ENCODE assay signal across 11 cellular contexts in the genomic region with DNA sequence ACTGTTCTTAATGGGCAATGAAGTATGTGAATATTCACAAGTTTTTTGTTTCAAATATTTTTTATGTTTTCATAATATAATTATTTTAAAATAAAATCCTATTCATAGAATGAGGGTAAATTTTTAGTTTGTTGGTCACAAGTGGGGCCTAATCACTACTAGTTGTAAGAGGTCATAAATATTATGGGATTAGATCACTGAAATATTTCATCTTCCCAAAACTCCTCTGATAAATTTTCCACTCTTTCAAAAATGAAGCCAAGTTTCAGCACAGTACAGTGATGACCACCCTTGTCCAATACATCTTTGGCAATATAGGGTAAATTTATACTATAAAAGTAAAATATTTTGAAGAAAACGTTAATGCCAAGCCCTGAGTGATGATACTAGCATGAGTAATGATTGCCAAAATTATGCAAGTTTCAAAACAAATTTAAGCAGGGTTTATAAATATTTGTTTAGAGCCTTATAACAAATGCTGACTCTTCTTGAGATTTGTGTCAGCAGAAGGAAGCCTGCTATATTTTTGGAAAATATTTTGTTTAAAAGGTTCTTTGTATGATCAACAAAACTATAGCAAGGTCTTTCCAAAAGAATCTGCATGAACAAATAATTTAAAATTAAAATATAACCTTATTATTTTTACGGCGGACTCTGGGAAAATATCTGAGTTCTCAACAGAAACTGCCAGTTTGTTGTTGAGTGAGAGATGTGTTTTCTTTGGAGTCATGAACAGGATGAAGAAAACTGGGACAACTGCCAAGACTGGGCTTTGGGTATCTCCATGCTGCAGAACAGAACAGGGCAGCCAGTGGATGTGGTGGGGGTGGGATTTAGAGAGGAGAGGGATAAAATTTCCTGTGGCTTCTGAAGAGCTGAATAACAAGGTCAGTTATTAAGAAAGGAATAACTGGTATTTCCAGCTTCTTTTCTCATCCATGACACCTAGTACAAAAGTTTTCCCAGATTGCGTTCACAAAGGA. TPM values are rescaled to one million over a fixed set of nuclear protein-coding genes. Genes with fewer than 3 reads are reported as not detected.
DNase-seq lines count a peak whose midpoint lies in the region; ATAC-seq, FAIRE-seq and TF ChIP-seq lines count a peak whose summit lies in the region.
"Had no signal": no experiment of that assay in that cellular context is flagged by ENCODE, and none has a peak within 500 bp of the region (broad histone marks: within the 10 kb centered on the region; RNA-seq: fewer than 3 reads in every experiment).

No MANE protein-coding gene starts in this region.

- H3K79me2 ChIP-seq in HepG2 (ENCODE audit: insufficient read depth, low read length), result peaks cover 5% of the 10 kb centered on the region

- H3K9me3 ChIP-seq in body of pancreas (no peaks in the 10 kb centered on the region), HepG2 (ENCODE audit: low read length) (no peaks in the 10 kb centered on the region), WERI-Rb-1 (ENCODE audit: severe bottlenecking) (no peaks in the 10 kb centered on the region)

- H3K4me1 ChIP-seq in body of pancreas (peaks cover 72% of the 10 kb centered on the region), HepG2 (ENCODE audit: insufficient read depth, low read length) (peaks cover 98% of the 10 kb centered on the region)

- H3K36me3 Mint-ChIP-seq in endothelial cell (ENCODE audit: low read depth, unreplicated experiment), result no peaks in the 10 kb centered on the region
- H3K36me3 Mint-ChIP-seq: CD14-positive monocyte had no signal

- no peak for FAIRE-seq in HepG2 (lab: Jason Lieb, UNC)

- in situ Hi-C loops in HepG2 (cut with HindIII; ENCODE audit: extremely low pct_ligation_motif_present, low pct_unique_long_range_greater_than_20kb), result loop anchor here (5.0 kb wide), 1 partner anchor 82 kb away; no protein-coding TSS in a partner anchor

- no peak overlapping the region for H3K4me3 ChIP-seq in body of pancreas
- no peak overlapping the region for H3K4me3 ChIP-seq in HepG2 (replicated peaks in 1 of 3; ENCODE audit: insufficient read depth in 1 of 3, low read depth in 2 of 3, low read length in 3 of 3)
- H3K4me3 ChIP-seq in WERI-Rb-1 (ENCODE audit: low read depth, low read length), result no peak overlapping the region

- H3K4me3 Mint-ChIP-seq in endothelial cell (ENCODE audit: unreplicated experiment), result no peak overlapping the region
- H3K4me3 Mint-ChIP-seq: CD14-positive monocyte had no signal

- H3K27me3 ChIP-seq in body of pancreas (no peaks in the 10 kb centered on the region), HepG2 (ENCODE audit: control insufficient read depth in 1 of 2, insufficient read depth in 2 of 2, low read length in 2 of 2) (no peaks in the 10 kb centered on the region), WERI-Rb-1 (ENCODE audit: insufficient read depth, low read depth, severe bottlenecking) (no peaks in the 10 kb centered on the region)

- no peak overlapping the region for H3K27ac Mint-ChIP-seq in endothelial cell (ENCODE audit: unreplicated experiment)

- no peaks in the 10 kb centered on the region for H3K9me3 Mint-ChIP-seq in endothelial cell (ENCODE audit: unreplicated experiment)
- H3K9me3 Mint-ChIP-seq: CD14-positive monocyte had no signal

- intact Hi-C loops in body of pancreas (cut with DNase I), result loop anchor here (10.0 kb wide), 1 partner anchor 89 kb away; no protein-coding TSS in a partner anchor
- intact Hi-C loops in HepG2 (cut with micrococcal nuclease; ENCODE audit: unreplicated experiment), result no loop called here

- TF ChIP-seq POLR2A in body of pancreas (IDR thresholded peaks at IDR 0.05), result no peak
- TF ChIP-seq POLR2A in HepG2 (IDR thresholded peaks at IDR 0.05; ENCODE audit: insufficient read depth in 1 of 2, low read depth in 2 of 2, low read length in 2 of 2), result no peak

- TF ChIP-seq CTCF in C4-2B (conservative IDR thresholded peaks at IDR 0.05) (no peak), body of pancreas (IDR thresholded peaks at IDR 0.05) (no peak), HepG2 (CRISPR knock-in tag; IDR thresholded peaks at IDR 0.05) (no peak), endothelial cell (IDR thresholded peaks at IDR 0.05; ENCODE audit: unreplicated experiment) (no peak), WERI-Rb-1 (IDR thresholded peaks at IDR 0.05; ENCODE audit: low read depth, low read length) (no peak)

- no peak overlapping the region for H2AFZ ChIP-seq in HepG2 (ENCODE audit: low read length)

- H3K27ac ChIP-seq in C4-2B (peak overlapping the region; percentile 99), body of pancreas (peak overlapping the region; percentile 46 to 67 (median 60)), HepG2 (ENCODE audit: extremely low read length, insufficient read depth, low read length) (peak overlapping the region; percentile 43), WERI-Rb-1 (no peak overlapping the region)

- TF ChIP-seq EP300 in HepG2 (IDR thresholded peaks at IDR 0.05; ENCODE audit: low read depth in 2 of 2, low read length in 2 of 2) (no peak), HepG2 (CRISPR knock-in tag; IDR thresholded peaks at IDR 0.05; ENCODE audit: borderline replicate concordance) (no peak)

- no TSS peak for BruUV-seq in HepG2 (replicated peaks; lab: Mats Ljungman, UMichigan)

- TF ChIP-seq RAD21 in HepG2 (CRISPR knock-in tag; IDR thresholded peaks at IDR 0.05), result no peak

- CTCF ChIA-PET in HepG2 (lab: Yijun Ruan, JAX; ENCODE audit: low intra/inter-chr PET ratio, low total read pairs), result interaction anchor here (1.9 kb wide), 1 partner anchor 85 kb away, joined by 4 read pairs; no protein-coding TSS in a partner anchor

- H3K9ac ChIP-seq in HepG2 (ENCODE audit: insufficient read depth, low read depth, low read length), result no peak overlapping the region

- POLR2A ChIA-PET in HepG2 (lab: Yijun Ruan, JAX), result interaction anchor here (0.7 to 1.2 kb wide), 5 partner anchors 8 to 27 kb away, joined by 3 to 5 read pairs (median 3); a partner anchor contains a TSS

- WGBS in body of pancreas, 2 donors, result 13 to 30% methylated on average over 4 of the region's 4 CpGs
- 71% methylated on average over 4 of the region's 4 CpGs for WGBS in HepG2 (ENCODE audit: low lambda C conversion rate)

- ATAC-seq in body of pancreas (peak; percentile 28), HepG2 (no peak), HG02678 (IDR thresholded peaks at IDR 0.05; ENCODE audit: unreplicated experiment) (no peak)

- H3K4me2 ChIP-seq in HepG2 (ENCODE audit: low read depth, low read length), result peak overlapping the region; percentile 2; the same call in 1 of the 2 replicates

- DNase-seq in NCI-H1105 treated with DMSO at 0.1 percent for 48 hours (lab: John Stamatoyannopoulos, UW), result peak; percentile 55
- peak; percentile 62 to 73 (median 68) for DNase-seq in body of pancreas
- DNase-seq in HepG2 (ENCODE audit: low spot score), result peak; percentile 63
- DNase-seq in endothelial cell (ENCODE audit: low spot score), result no peak
- no peak for DNase-seq in NCI-H1436 treated with DMSO at 0.1 percent for 48 hours (lab: John Stamatoyannopoulos, UW)
- DNase-seq in WERI-Rb-1, result no peak
- DNase-seq: glutamatergic neuron, MM.1S had no signal

- H3K27me3 Mint-ChIP-seq in endothelial cell (ENCODE audit: unreplicated experiment), result peaks cover 2% of the 10 kb centered on the region

- H3K36me3 ChIP-seq in body of pancreas (replicated peaks in 1 of 2; ENCODE audit: insufficient read depth in 1 of 2, low read depth in 2 of 2) (no peaks in the 10 kb centered on the region), HepG2 (replicated peaks in 1 of 2; ENCODE audit: control insufficient read depth in 1 of 2, insufficient read depth in 2 of 2, low read length in 2 of 2) (no peaks in the 10 kb centered on the region), WERI-Rb-1 (no peaks in the 10 kb centered on the region)

- H3K4me1 Mint-ChIP-seq in endothelial cell (ENCODE audit: unreplicated experiment), result peaks cover 7% of the 10 kb centered on the region

- H4K20me1 ChIP-seq in HepG2 (ENCODE audit: insufficient read depth, low read length), result no peaks in the 10 kb centered on the region

TF ChIP-seq in HepG2, 621 proteins besides CTCF, POLR2A, EP300 and RAD21 (continues in another document):
- TF ChIP-seq ERF (CRISPR knock-in tag; IDR thresholded peaks at IDR 0.05) (0 out of 2 replicates have a peak, but pooled peaks have one; percentile 5), TAF15 (IDR thresholded peaks at IDR 0.05; ENCODE audit: low read depth, low read length, poor library complexity, severe bottlenecking) (no peak)

RNA-seq across cellular contexts. Expression of a gene that starts 17.9 kb away (rescaled TPM):
- 100 to 1,000 TPM; 104 to 168 TPM for total RNA-seq in body of pancreas
- 226 and 431 TPM in 2 replicates for total RNA-seq in HepG2 (2016; rRNA removed; fragmentation: Illumina TruSeq; extraction: Trizol)
- 208 and 219 TPM in 2 replicates for total RNA-seq in HepG2 (2016; cell fraction: cytosol; rRNA removed; fragmentation: Illumina TruSeq; extraction: Trizol; ENCODE audit: low read depth)
- total RNA-seq in HepG2 (2016; cell fraction: insoluble cytoplasmic fraction; rRNA removed; fragmentation: Illumina TruSeq; extraction: Trizol), result 231 and 434 TPM in 2 replicates
- total RNA-seq in HepG2 (2016; cell fraction: membrane; rRNA removed; fragmentation: Illumina TruSeq; extraction: Trizol), result 245 and 253 TPM in 2 replicates
- 420 and 443 TPM in 2 replicates for total RNA-seq in HepG2 (2016; cell fraction: nucleus; rRNA removed; fragmentation: Illumina TruSeq; extraction: Trizol)
- 1,198 and 1,359 TPM in 2 replicates for polyA plus RNA-seq in HepG2 (2011; rRNA removed)
- polyA plus RNA-seq in HepG2 (2011; cell fraction: cytosol; rRNA removed), result 1,424 and 1,669 TPM in 2 replicates
- polyA plus RNA-seq in HepG2 (2011; cell fraction: nucleus; rRNA removed), result 327 and 438 TPM in 2 replicates
- polyA plus RNA-seq in HepG2 (2012), result 451 and 486 TPM in 2 replicates
- polyA plus RNA-seq in HepG2 (2016; cell fraction: cytosol; fragmentation: Illumina TruSeq; extraction: Trizol; ENCODE audit: low read depth), result 115 and 136 TPM in 2 replicates
- 218 and 233 TPM in 2 replicates for polyA plus RNA-seq in HepG2 (2016; cell fraction: insoluble cytoplasmic fraction; fragmentation: Illumina TruSeq; extraction: Trizol; ENCODE audit: low read depth)
- polyA plus RNA-seq in HepG2 (2016; cell fraction: membrane; fragmentation: Illumina TruSeq; extraction: Trizol; ENCODE audit: low read depth), result 148 and 158 TPM in 2 replicates
- 564 and 601 TPM in 2 replicates for polyA plus RNA-seq in HepG2 (2016; cell fraction: nucleus; fragmentation: Illumina TruSeq; extraction: Trizol; ENCODE audit: insufficient read depth, low read depth)
- 1,057 and 2,299 TPM in 2 replicates for polyA minus RNA-seq in HepG2 (2011; rRNA and poly(A)+ RNA removed; ENCODE audit: low replicate concordance)
- polyA minus RNA-seq in HepG2 (2011; cell fraction: cytosol; rRNA and poly(A)+ RNA removed), result 560 and 611 TPM in 2 replicates
- polyA minus RNA-seq in HepG2 (2011; cell fraction: nucleus; rRNA and poly(A)+ RNA removed), result 379 and 448 TPM in 2 replicates
- 0.97 TPM for total RNA-seq in endothelial cell (ENCODE audit: unreplicated experiment)
- polyA plus RNA-seq: CD14-positive monocyte had no signal

Comparison
In these comparisons a context has a peak if more than half of its experiments do, and no peak if none do; other contexts are left out.
1. DNase-seq: peak in NCI-H1105 treated with DMSO at 0.1 percent for 48 hours (single experiment), body of pancreas (4 of 4) and HepG2 (single experiment); none in endothelial cell (single experiment), NCI-H1436 treated with DMSO at 0.1 percent for 48 hours (single experiment) and WERI-Rb-1 (single experiment).
2. RNA of a gene that starts 17.9 kb away (total RNA-seq): 208 to 443 TPM in HepG2 and 104 to 168 TPM in body of pancreas; 0.97 TPM in endothelial cell (single experiment); every median in the first group is over 10 times any median in the second.